ENCODE assay signal across 8 cellular contexts in genomic region chr3:47780727-47781325, GRCh38. TPM values are rescaled to one million over a fixed set of nuclear protein-coding genes. Genes with fewer than 3 reads are reported as not detected.
DNase-seq lines count a peak whose midpoint lies in the region.

No MANE protein-coding gene starts in this region.

- no peaks in the 10 kb centered on the region for H3K9me3 Mint-ChIP-seq in activated CD4-positive, alpha-beta T cell treated with anti-CD3 and anti-CD28 coated beads, Interleukin-2, amount 10 ng/mL, durations not matched to agents 24 days and 14 days

- H3K4me1 Mint-ChIP-seq in activated CD4-positive, alpha-beta T cell treated with anti-CD3 and anti-CD28 coated beads, Interleukin-2, amount 10 ng/mL, durations not matched to agents 24 days and 14 days, result peaks cover 22% of the 10 kb centered on the region

- intact Hi-C loops in activated CD4-positive, alpha-beta T cell treated with anti-CD3 and anti-CD28 coated beads, Interleukin-2, amount 10 ng/mL, durations not matched to agents 24 days and 14 days (cut with micrococcal nuclease), result loop anchor here (1.0 to 10.0 kb wide), 4 partner anchors 46 to 616 kb away; partner anchors contain the start of genes ELP6, KIF9, KLHL18 and SETD2

- H3K4me3 ChIP-seq in Karpas-422 (ENCODE audit: low read length), result peak overlapping the region; percentile 92

- no peaks in the 10 kb centered on the region for H3K9me2 ChIP-seq in Karpas-422 (replicated peaks; ENCODE audit: insufficient read depth, low read length)

- peaks cover 32% of the 10 kb centered on the region for H3K4me1 ChIP-seq in Karpas-422 (ENCODE audit: low read length)

- H3K27ac Mint-ChIP-seq in activated CD4-positive, alpha-beta T cell treated with anti-CD3 and anti-CD28 coated beads, Interleukin-2, amount 10 ng/mL, durations not matched to agents 24 days and 14 days, result peak overlapping the region; percentile 94

- H3K9ac ChIP-seq in Karpas-422 (ENCODE audit: low read length), result peak overlapping the region; percentile 99

- peaks cover 1% of the 10 kb centered on the region for H3K27me3 Mint-ChIP-seq in activated CD4-positive, alpha-beta T cell treated with anti-CD3 and anti-CD28 coated beads, Interleukin-2, amount 10 ng/mL, durations not matched to agents 24 days and 14 days

- peak overlapping the region; percentile 96 for H3K4me3 Mint-ChIP-seq in activated CD4-positive, alpha-beta T cell treated with anti-CD3 and anti-CD28 coated beads, Interleukin-2, amount 10 ng/mL, durations not matched to agents 24 days and 14 days

- H3K36me3 Mint-ChIP-seq in activated CD4-positive, alpha-beta T cell treated with anti-CD3 and anti-CD28 coated beads, Interleukin-2, amount 10 ng/mL, durations not matched to agents 24 days and 14 days (ENCODE audit: low read depth), result peaks cover 19% of the 10 kb centered on the region

- H3K4me2 ChIP-seq in Karpas-422 (ENCODE audit: low read depth, low read length, poor library complexity, severe bottlenecking), result peak overlapping the region; percentile 82

- DNase-seq in activated CD4-positive, alpha-beta T cell treated with anti-CD3 and anti-CD28 coated beads, Interleukin-2, amount 10 ng/mL, durations not matched to agents 24 days and 14 days, result no peak
- no peak for DNase-seq in activated CD4-positive, alpha-beta T cell treated with anti-CD3 and anti-CD28 coated beads for 4 hours
- DNase-seq in Karpas-422 (no peak), kidney glomerular epithelial cell (lab: John Stamatoyannopoulos, UW) (peak; percentile 51), anterior cingulate cortex (lab: John Stamatoyannopoulos, UW) (no peak), COR-L47 (lab: John Stamatoyannopoulos, UW) (no peak)

- H3K9me3 ChIP-seq in Karpas-422 (ENCODE audit: low read length), result no peaks in the 10 kb centered on the region

- H3K36me3 ChIP-seq in Karpas-422 (ENCODE audit: insufficient read depth, low read length), result peaks cover 10% of the 10 kb centered on the region; the same call in 1 of the 2 replicates

- H3K27me3 ChIP-seq in Karpas-422 (ENCODE audit: low read length), result no peaks in the 10 kb centered on the region

- H2AFZ ChIP-seq in Karpas-422 (ENCODE audit: low read length), result no peak overlapping the region

- H4K20me1 ChIP-seq in Karpas-422 (ENCODE audit: insufficient read depth, low read depth, low read length), result peaks cover 16% of the 10 kb centered on the region

- peak overlapping the region; percentile 85 for H3K27ac ChIP-seq in Karpas-422 (ENCODE audit: low read length)
- H3K27ac ChIP-seq in angular gyrus (ENCODE audit: low read depth, low read length), result peak overlapping the region; percentile 94
- peak overlapping the region; percentile 76 for H3K27ac ChIP-seq in temporal lobe (ENCODE audit: low read depth, low read length)

- H3K79me2 ChIP-seq in Karpas-422 (ENCODE audit: low read length), result peaks cover 62% of the 10 kb centered on the region

RNA-seq across cellular contexts. Expression of gene SMARCC1, which starts 0.9 kb away (rescaled TPM):
- 148 and 156 TPM in 2 replicates for total RNA-seq in activated CD4-positive, alpha-beta T cell treated with anti-CD3 and anti-CD28 coated beads, Interleukin-2, amount 10 ng/mL, durations not matched to agents 24 days and 14 days
- total RNA-seq in Karpas-422 (2014; rRNA removed; shearing (Covaris generic); ENCODE audit: low replicate concordance), result 59.2 and 71.3 TPM in 2 replicates
- 56.3 TPM for total RNA-seq in temporal lobe

RNA-seq across cellular contexts. Expression of gene DHX30, which starts 22.1 kb away (rescaled TPM):
- 143 and 149 TPM in 2 replicates for total RNA-seq in activated CD4-positive, alpha-beta T cell treated with anti-CD3 and anti-CD28 coated beads, Interleukin-2, amount 10 ng/mL, durations not matched to agents 24 days and 14 days
- 58.6 and 106 TPM in 2 replicates for total RNA-seq in Karpas-422 (2014; rRNA removed; shearing (Covaris generic); ENCODE audit: low replicate concordance)
- 60.0 TPM for total RNA-seq in temporal lobe
